Comparison of ENCODE assay signal across 8 cellular contexts in the genomic region with DNA sequence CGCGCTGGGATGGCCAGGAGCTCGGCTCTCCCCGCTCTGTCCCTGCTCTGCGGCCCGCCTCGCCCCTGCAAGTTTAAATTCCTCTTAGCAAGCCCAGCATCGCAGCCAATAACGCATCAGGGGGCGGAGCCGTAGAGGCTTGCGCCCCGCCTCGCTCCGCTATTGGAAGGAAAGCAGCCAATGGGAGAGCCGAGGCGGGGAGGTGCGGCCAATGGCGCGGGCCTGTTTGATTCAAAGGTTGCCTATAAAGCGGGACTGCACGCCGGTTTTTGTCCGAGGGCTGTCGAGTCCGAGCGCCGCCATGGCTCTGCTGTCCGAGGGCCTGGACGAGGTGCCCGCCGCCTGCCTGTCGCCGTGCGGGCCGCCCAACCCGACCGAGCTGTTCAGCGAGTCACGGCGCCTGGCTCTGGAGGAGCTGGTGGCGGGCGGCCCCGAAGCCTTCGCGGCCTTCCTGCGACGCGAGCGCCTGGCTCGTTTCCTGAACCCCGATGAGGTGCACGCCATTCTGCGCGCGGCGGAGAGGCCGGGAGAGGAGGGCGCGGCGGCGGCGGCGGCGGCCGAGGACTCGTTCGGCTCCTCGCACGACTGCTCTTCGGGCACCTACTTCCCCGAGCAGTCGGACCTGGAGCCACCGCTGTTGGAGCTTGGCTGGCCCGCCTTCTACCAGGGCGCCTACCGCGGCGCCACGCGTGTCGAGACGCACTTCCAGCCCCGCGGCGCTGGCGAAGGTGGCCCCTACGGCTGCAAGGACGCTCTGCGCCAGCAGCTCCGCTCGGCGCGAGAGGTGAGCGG. TPM values are rescaled to one million over a fixed set of nuclear protein-coding genes. Genes with fewer than 3 reads are reported as not detected.
A peak's percentile ranks its signal among the peaks of the same experiment; 100 is the strongest.
DNase-seq lines count a peak whose midpoint lies in the region; ATAC-seq and TF ChIP-seq lines count a peak whose summit lies in the region.

A gene with protein sequence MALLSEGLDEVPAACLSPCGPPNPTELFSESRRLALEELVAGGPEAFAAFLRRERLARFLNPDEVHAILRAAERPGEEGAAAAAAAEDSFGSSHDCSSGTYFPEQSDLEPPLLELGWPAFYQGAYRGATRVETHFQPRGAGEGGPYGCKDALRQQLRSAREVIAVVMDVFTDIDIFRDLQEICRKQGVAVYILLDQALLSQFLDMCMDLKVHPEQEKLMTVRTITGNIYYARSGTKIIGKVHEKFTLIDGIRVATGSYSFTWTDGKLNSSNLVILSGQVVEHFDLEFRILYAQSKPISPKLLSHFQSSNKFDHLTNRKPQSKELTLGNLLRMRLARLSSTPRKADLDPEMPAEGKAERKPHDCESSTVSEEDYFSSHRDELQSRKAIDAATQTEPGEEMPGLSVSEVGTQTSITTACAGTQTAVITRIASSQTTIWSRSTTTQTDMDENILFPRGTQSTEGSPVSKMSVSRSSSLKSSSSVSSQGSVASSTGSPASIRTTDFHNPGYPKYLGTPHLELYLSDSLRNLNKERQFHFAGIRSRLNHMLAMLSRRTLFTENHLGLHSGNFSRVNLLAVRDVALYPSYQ (plus strand): TSS at position 276 of the 792 bp plus-strand sequence. CDS start 26 bp downstream, at position 302.

- H2AFZ ChIP-seq in PC-3 (ENCODE audit: low read length), result peak within 1 kb of the TSS; percentile 78

- H3K36me3 ChIP-seq in PC-3 (ENCODE audit: low read depth, low read length) (peaks cover 9% of the 10 kb centered on the region; the same call in 1 of the 2 replicates), mucosa of stomach (ENCODE audit: control insufficient read depth, insufficient read depth, low read length) (no peaks in the 10 kb centered on the region)

- DNase-seq in DMS53 (lab: John Stamatoyannopoulos, UW) (peak; percentile 99), PC-3 (peak; percentile 99), activated T-cell treated with anti-CD3 and anti-CD28 coated beads for 4 hours (peak; percentile 86), erythroblast (lab: John Stamatoyannopoulos, UW) (peak; percentile 100)
- peak; percentile 98 for DNase-seq in Jurkat, Clone E6-1 (ENCODE audit: low read depth, low spot score)
- peak; percentile 98 for DNase-seq in stimulated activated CD8-positive, alpha-beta memory T cell treated with anti-CD3 and anti-CD28 coated beads, Interleukin-4, amount 100 ng/mL, for 48 hours

- TF ChIP-seq POLR2A in erythroblast (IDR thresholded peaks at IDR 0.05; ENCODE audit: low read length), result peak; percentile 97

- H3K9ac ChIP-seq in PC-3 (ENCODE audit: low read length) (peak within 1 kb of the TSS; percentile 91), mucosa of stomach (ENCODE audit: low read length) (peak within 1 kb of the TSS; percentile 70)

- no peaks in the 10 kb centered on the region for H3F3A ChIP-seq in PC-3 (ENCODE audit: low read length, unreplicated experiment)

- TF ChIP-seq CTCF in PC-3 (conservative IDR thresholded peaks at IDR 0.05; ENCODE audit: low read depth, low read length), result 0 out of 2 replicates have a peak, but pooled peaks have one; percentile 10

- ATAC-seq in GM21717 (IDR thresholded peaks at IDR 0.05; ENCODE audit: unreplicated experiment) (peak; percentile 91), PC-3 (peak; percentile 89)

- peak within 1 kb of the TSS; percentile 63 for H3K4me3 ChIP-seq in Jurkat, Clone E6-1 (ENCODE audit: low read length)
- peak within 1 kb of the TSS; percentile 95 for H3K4me3 ChIP-seq in PC-3 (ENCODE audit: low read length)
- H3K4me3 ChIP-seq in mucosa of stomach (ENCODE audit: low read length), result peak within 1 kb of the TSS; percentile 47

- POLR2A ChIA-PET in PC-3 (lab: Charles Lee; ENCODE audit: unreplicated experiment), result interaction anchor here (0.6 kb wide), 1 partner anchor 36 kb away, joined by 3 read pairs; a partner anchor contains a TSS

- peaks cover 52% of the 10 kb centered on the region for H3K79me2 ChIP-seq in PC-3 (ENCODE audit: low read length)

- peak within 1 kb of the TSS; percentile 10; the same call in 1 of the 2 replicates for H3K27ac ChIP-seq in PC-3 (ENCODE audit: low read length)

- peaks cover 1% of the 10 kb centered on the region; the same call in 1 of the 2 replicates for H3K27me3 ChIP-seq in PC-3 (ENCODE audit: low read length)
- H3K27me3 ChIP-seq in mucosa of stomach (ENCODE audit: control insufficient read depth, insufficient read depth, low read length), result no peaks in the 10 kb centered on the region

- H3K9me3 ChIP-seq in PC-3 (ENCODE audit: low read length), result no peaks in the 10 kb centered on the region
- no peaks in the 10 kb centered on the region for H3K9me3 ChIP-seq in mucosa of stomach (ENCODE audit: control insufficient read depth, low read length)

- intact Hi-C loops in PC-3 (cut with micrococcal nuclease), result loop anchor here (1.0 kb wide), 2 partner anchors 36 to 122 kb away; a partner anchor contains a TSS

- BruUV-seq in PC-3 (replicated peaks; lab: Mats Ljungman, UMichigan), result no TSS peak

- H3K4me2 ChIP-seq in PC-3 (ENCODE audit: low read length), result peak within 1 kb of the TSS; percentile 94

- H4K20me1 ChIP-seq in PC-3 (ENCODE audit: low read length), result peaks cover 29% of the 10 kb centered on the region

- CTCF ChIA-PET in PC-3 (lab: Charles Lee), result interaction anchor here (0.6 to 1.7 kb wide), 3 partner anchors 13 to 123 kb away, joined by 3 to 6 read pairs (median 4); a partner anchor contains a TSS

- H3K9me2 ChIP-seq in PC-3 (replicated peaks; ENCODE audit: low read length), result no peaks in the 10 kb centered on the region

- peaks cover 38% of the 10 kb centered on the region for H3K4me1 ChIP-seq in PC-3 (ENCODE audit: insufficient read depth, low read length)
- H3K4me1 ChIP-seq in mucosa of stomach (ENCODE audit: control insufficient read depth, insufficient read depth, low read length), result peaks cover 15% of the 10 kb centered on the region

RNA-seq across cellular contexts. Expression of the gene that starts here (rescaled TPM):
- 17.5 TPM for polyA plus RNA-seq in Jurkat, Clone E6-1 (2012; ENCODE audit: insufficient read depth, insufficient read length)
- total RNA-seq in PC-3 (2014; rRNA removed), result 69.6 and 81.4 TPM in 2 replicates

Comparison
In these comparisons a context has a peak if more than half of its experiments do, and no peak if none do; other contexts are left out.
1. Peak in every context shown above with its lines: DNase-seq, ATAC-seq, H3K4me3 ChIP-seq and H3K27ac ChIP-seq.